In the genomic region with DNA sequence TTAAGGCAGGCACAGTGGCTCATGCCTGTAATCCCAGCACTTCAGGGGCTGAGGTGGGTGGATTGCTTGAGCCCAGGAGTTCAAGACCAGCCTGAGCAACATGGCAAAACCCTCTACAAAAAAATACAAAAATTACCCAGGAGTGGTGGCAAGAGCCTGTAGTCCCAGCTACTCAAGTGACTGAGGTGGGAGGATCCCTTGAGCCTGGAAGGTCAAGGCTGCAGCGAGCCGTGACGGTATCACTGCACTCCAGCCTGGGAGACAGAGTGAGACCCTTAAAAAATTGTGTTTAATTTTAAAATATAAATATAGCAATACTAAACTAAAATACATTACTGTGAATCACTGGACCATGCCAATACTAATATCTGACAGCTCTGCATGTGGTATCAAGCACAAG, we compare ENCODE assay signal across 1 cellular context.
TF ChIP-seq lines count a peak whose summit lies in the region.

No MANE protein-coding gene starts in this region.

TF ChIP-seq in GM23338, 12 proteins besides CTCF, POLR2A, EP300 and RAD21 (continued from another document):
- TF ChIP-seq, protein P1, sequence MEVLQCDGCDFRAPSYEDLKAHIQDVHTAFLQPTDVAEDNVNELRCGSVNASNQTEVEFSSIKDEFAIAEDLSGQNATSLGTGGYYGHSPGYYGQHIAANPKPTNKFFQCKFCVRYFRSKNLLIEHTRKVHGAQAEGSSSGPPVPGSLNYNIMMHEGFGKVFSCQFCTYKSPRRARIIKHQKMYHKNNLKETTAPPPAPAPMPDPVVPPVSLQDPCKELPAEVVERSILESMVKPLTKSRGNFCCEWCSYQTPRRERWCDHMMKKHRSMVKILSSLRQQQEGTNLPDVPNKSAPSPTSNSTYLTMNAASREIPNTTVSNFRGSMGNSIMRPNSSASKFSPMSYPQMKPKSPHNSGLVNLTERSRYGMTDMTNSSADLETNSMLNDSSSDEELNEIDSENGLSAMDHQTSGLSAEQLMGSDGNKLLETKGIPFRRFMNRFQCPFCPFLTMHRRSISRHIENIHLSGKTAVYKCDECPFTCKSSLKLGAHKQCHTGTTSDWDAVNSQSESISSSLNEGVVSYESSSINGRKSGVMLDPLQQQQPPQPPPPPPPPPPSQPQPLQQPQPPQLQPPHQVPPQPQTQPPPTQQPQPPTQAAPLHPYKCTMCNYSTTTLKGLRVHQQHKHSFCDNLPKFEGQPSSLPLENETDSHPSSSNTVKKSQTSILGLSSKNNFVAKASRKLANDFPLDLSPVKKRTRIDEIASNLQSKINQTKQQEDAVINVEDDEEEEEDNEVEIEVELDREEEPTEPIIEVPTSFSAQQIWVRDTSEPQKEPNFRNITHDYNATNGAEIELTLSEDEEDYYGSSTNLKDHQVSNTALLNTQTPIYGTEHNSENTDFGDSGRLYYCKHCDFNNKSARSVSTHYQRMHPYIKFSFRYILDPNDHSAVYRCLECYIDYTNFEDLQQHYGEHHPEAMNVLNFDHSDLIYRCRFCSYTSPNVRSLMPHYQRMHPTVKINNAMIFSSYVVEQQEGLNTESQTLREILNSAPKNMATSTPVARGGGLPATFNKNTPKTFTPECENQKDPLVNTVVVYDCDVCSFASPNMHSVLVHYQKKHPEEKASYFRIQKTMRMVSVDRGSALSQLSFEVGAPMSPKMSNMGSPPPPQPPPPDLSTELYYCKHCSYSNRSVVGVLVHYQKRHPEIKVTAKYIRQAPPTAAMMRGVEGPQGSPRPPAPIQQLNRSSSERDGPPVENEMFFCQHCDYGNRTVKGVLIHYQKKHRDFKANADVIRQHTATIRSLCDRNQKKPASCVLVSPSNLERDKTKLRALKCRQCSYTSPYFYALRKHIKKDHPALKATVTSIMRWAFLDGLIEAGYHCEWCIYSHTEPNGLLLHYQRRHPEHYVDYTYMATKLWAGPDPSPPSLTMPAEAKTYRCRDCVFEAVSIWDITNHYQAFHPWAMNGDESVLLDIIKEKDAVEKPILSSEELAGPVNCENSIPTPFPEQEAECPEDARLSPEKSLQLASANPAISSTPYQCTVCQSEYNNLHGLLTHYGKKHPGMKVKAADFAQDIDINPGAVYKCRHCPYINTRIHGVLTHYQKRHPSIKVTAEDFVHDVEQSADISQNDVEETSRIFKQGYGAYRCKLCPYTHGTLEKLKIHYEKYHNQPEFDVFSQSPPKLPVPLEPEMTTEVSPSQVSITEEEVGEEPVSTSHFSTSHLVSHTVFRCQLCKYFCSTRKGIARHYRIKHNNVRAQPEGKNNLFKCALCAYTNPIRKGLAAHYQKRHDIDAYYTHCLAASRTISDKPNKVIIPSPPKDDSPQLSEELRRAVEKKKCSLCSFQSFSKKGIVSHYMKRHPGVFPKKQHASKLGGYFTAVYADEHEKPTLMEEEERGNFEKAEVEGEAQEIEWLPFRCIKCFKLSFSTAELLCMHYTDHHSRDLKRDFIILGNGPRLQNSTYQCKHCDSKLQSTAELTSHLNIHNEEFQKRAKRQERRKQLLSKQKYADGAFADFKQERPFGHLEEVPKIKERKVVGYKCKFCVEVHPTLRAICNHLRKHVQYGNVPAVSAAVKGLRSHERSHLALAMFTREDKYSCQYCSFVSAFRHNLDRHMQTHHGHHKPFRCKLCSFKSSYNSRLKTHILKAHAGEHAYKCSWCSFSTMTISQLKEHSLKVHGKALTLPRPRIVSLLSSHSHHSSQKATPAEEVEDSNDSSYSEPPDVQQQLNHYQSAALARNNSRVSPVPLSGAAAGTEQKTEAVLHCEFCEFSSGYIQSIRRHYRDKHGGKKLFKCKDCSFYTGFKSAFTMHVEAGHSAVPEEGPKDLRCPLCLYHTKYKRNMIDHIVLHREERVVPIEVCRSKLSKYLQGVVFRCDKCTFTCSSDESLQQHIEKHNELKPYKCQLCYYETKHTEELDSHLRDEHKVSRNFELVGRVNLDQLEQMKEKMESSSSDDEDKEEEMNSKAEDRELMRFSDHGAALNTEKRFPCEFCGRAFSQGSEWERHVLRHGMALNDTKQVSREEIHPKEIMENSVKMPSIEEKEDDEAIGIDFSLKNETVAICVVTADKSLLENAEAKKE (CRISPR knock-in tag; IDR thresholded peaks at IDR 0.05) = no peak
- TF ChIP-seq JUNB (IDR thresholded peaks at IDR 0.05; ENCODE audit: unreplicated experiment) = no peak
TF ChIP-seq in GM23338: peak in this region for 0.
